Comparison of ENCODE assay signal across 28 cellular contexts in genomic region chr3:135142530-135142929, GRCh38.
"Had no signal": no experiment of that assay in that cellular context is flagged by ENCODE, and none has a peak within 500 bp of the region (broad histone marks: within the 10 kb centered on the region; RNA-seq: fewer than 3 reads in every experiment).

No MANE protein-coding gene starts in this region.

- H3K4me2 ChIP-seq: neural progenitor cell, smooth muscle cell had no signal

- H3K27ac ChIP-seq: neural progenitor cell, ovary, parathyroid adenoma, psoas muscle, skin epidermis, spleen, suprapubic skin, testis, tibial artery, transverse colon, upper lobe of right lung, uterus had no signal

- H3K27me3 ChIP-seq: neural progenitor cell, ovary, spleen, suprapubic skin, testis, tibial artery, transverse colon, upper lobe of right lung, uterus had no signal

- ATAC-seq: natural killer cell; psoas muscle; right cardiac atrium; sciatic nerve; stimulated activated memory B cell treated with anti-CD40 and anti-IgM and Interleukin-4, amounts not matched to agents 10 μg/mL and 1 μg/mL and 100 μg/mL, for 72 hours; stimulated activated naive CD8-positive, alpha-beta T cell treated with anti-CD3 and anti-CD28 coated beads, Interleukin-15, amount 100 ng/mL, for 72 hours; stimulated activated naive CD8-positive, alpha-beta T cell treated with anti-CD3 and anti-CD28 coated beads, Interleukin-15, Interleukin-2, amounts not matched to agents 100 U/mL and 50 U/mL, for 24 hours; upper lobe of right lung had no signal

- H3K79me2 ChIP-seq: parathyroid adenoma had no signal

- H3K4me3 ChIP-seq: neural progenitor cell, ovary, psoas muscle, skin epidermis, smooth muscle cell, spleen, suprapubic skin, testis, tibial artery, transverse colon, upper lobe of right lung, uterus had no signal

- H3K36me3 ChIP-seq: neural progenitor cell, ovary, spleen, suprapubic skin, tibial artery, transverse colon, upper lobe of right lung, uterus had no signal

- H3K9ac ChIP-seq: neural progenitor cell, parathyroid adenoma had no signal

- H2AFZ ChIP-seq: neural progenitor cell, parathyroid adenoma had no signal

- H3K9me3 ChIP-seq: ovary, psoas muscle, spleen, suprapubic skin, testis, tibial artery, transverse colon, upper lobe of right lung, uterus had no signal

- DNase-seq: natural killer cell; occipital lobe; ovary; posterior cingulate gyrus; psoas muscle; right cardiac atrium; spleen; stimulated activated CD4-positive, alpha-beta T cell treated with anti-CD3 and anti-CD28 coated beads, Interleukin-12 subunit alpha, Interleukin-12 subunit beta, amount 100 ng/mL, for 4 hours; stimulated activated CD4-positive, alpha-beta T cell treated with anti-CD3 and anti-CD28 coated beads, Interleukin-1b, Interleukin-23, amount 100 ng/mL, for 48 hours; stimulated activated CD4-positive, alpha-beta T cell treated with anti-CD3 and anti-CD28 coated beads, Interleukin-4, amount 100 ng/mL, for 1 hour; stimulated activated CD4-positive, alpha-beta T cell treated with anti-CD3 and anti-CD28 coated beads, Interleukin-4, amount 100 ng/mL, for 4 hours; stimulated activated CD8-positive, alpha-beta memory T cell treated with anti-CD3 and anti-CD28 coated beads, Interleukin-4, amount 100 ng/mL, for 48 hours; stimulated activated naive CD4-positive, alpha-beta T cell; stimulated activated naive CD8-positive, alpha-beta T cell treated with anti-CD3 and anti-CD28 coated beads, Interleukin-15, amount 100 ng/mL, for 72 hours; stimulated activated naive CD8-positive, alpha-beta T cell treated with anti-CD3 and anti-CD28 coated beads, Interleukin-15, Interleukin-2, amounts not matched to agents 100 U/mL and 50 U/mL, for 24 hours; substantia nigra; testis; tibial artery; transverse colon; upper lobe of right lung; uterus had no signal

- H3K4me1 ChIP-seq: neural progenitor cell, spleen, suprapubic skin, tibial artery, transverse colon, upper lobe of right lung, uterus had no signal
